Comparison of ENCODE assay signal across 14 cellular contexts in genomic region chr17:34166394-34166793, GRCh38.
A peak's percentile ranks its signal among the peaks of the same experiment; 100 is the strongest.
DNase-seq lines count a peak whose midpoint lies in the region; ATAC-seq and TF ChIP-seq lines count a peak whose summit lies in the region.
"Had no signal": no experiment of that assay in that cellular context is flagged by ENCODE, and none has a peak within 500 bp of the region (broad histone marks: within the 10 kb centered on the region; RNA-seq: fewer than 3 reads in every experiment).

No MANE protein-coding gene starts in this region.

- H3K9me3 ChIP-seq in endodermal cell (ENCODE audit: control insufficient read depth, low read length): peaks cover under 1% of the 10 kb centered on the region
- H3K9me3 ChIP-seq: Caco-2 had no signal

- no peak overlapping the region for H3K4me3 ChIP-seq in endodermal cell (ENCODE audit: low read length)

- no peaks in the 10 kb centered on the region for H3K4me1 ChIP-seq in endodermal cell (ENCODE audit: control insufficient read depth, insufficient read depth, low read length)
- H3K4me1 ChIP-seq: Caco-2 had no signal

- peaks cover 1% of the 10 kb centered on the region for H3K9me3 Mint-ChIP-seq in endodermal cell
- no peaks in the 10 kb centered on the region for H3K9me3 Mint-ChIP-seq in chondrocyte (ENCODE audit: low read depth)
- H3K9me3 Mint-ChIP-seq: CD4-positive, alpha-beta T cell had no signal

- no peak overlapping the region for H3K9ac ChIP-seq in endodermal cell (ENCODE audit: extremely low read depth, low read length, poor library complexity, severe bottlenecking)

- WGBS in endodermal cell (ENCODE audit: insufficient coverage in 1 of 2, insufficient read length in 1 of 2), 2 experiments: 100% methylated on average over 1 of the region's 1 CpG; no CpG with 5 or more reads in 1 of the 2 experiments

- ATAC-seq in HG03439 (IDR thresholded peaks at IDR 0.05; ENCODE audit: unreplicated experiment): no peak

- peaks cover 4% of the 10 kb centered on the region for H3K36me3 Mint-ChIP-seq in endodermal cell (ENCODE audit: low read depth)
- H3K36me3 Mint-ChIP-seq in chondrocyte (ENCODE audit: low read depth): no peaks in the 10 kb centered on the region

- no peak for TF ChIP-seq CTCF in endodermal cell (conservative IDR thresholded peaks at IDR 0.05)
- TF ChIP-seq CTCF in chondrocyte (IDR thresholded peaks at IDR 0.05): no peak

- no peak overlapping the region for H3K27ac ChIP-seq in endodermal cell (ENCODE audit: low read depth, low read length)
- H3K27ac ChIP-seq: C4-2B, HL-60 had no signal

- no peaks in the 10 kb centered on the region for H3K27me3 ChIP-seq in endodermal cell (ENCODE audit: control insufficient read depth, insufficient read depth, low read length, poor library complexity, severe bottlenecking)

- H3K36me3 ChIP-seq in endodermal cell (ENCODE audit: control insufficient read depth, insufficient read depth, low read length): no peaks in the 10 kb centered on the region

- H3K27me3 Mint-ChIP-seq in endodermal cell (ENCODE audit: insufficient read depth): no peaks in the 10 kb centered on the region
- H3K27me3 Mint-ChIP-seq in chondrocyte (ENCODE audit: low read depth): peaks cover 36% of the 10 kb centered on the region

- H3K4me1 Mint-ChIP-seq in endodermal cell (peaks cover 25% of the 10 kb centered on the region), chondrocyte (ENCODE audit: low read depth) (peaks cover 3% of the 10 kb centered on the region)

- H3K4me3 Mint-ChIP-seq in endodermal cell: no peak overlapping the region
- H3K4me3 Mint-ChIP-seq in chondrocyte (ENCODE audit: unreplicated experiment): no peak overlapping the region
- H3K4me3 Mint-ChIP-seq: CD4-positive, alpha-beta T cell; H9 had no signal

- H3K27ac Mint-ChIP-seq in endodermal cell (no peak overlapping the region), chondrocyte (ENCODE audit: unreplicated experiment) (no peak overlapping the region)
- H3K27ac Mint-ChIP-seq: CD4-positive, alpha-beta T cell; H9 had no signal

- DNase-seq in NCI-H69 (lab: John Stamatoyannopoulos, UW) (peak; percentile 79), NCI-H82 treated with DMSO at 0.1 percent for 48 hours (lab: John Stamatoyannopoulos, UW; ENCODE audit: unreplicated experiment) (peak; percentile 70), endodermal cell (peak; percentile 19), chondrocyte (ENCODE audit: low spot score) (no peak), NK-92 (lab: John Stamatoyannopoulos, UW; ENCODE audit: unreplicated experiment) (no peak)
- DNase-seq: ACHN; Caco-2; CD4-positive, alpha-beta T cell; DMS79 treated with DMSO at 0.1 percent for 48 hours; GF-D8; H9 had no signal

Comparison
In these comparisons a context has a peak if more than half of its experiments do, and no peak if none do; other contexts are left out.
1. DNase-seq: peak in NCI-H69 (single experiment), NCI-H82 treated with DMSO at 0.1 percent for 48 hours (single experiment) and endodermal cell (single experiment); none in chondrocyte (single experiment) and NK-92 (single experiment).